Comparison of ENCODE assay signal across 9 cellular contexts in genomic region chr6:85923013-85923430, GRCh38.
A peak's percentile ranks its signal among the peaks of the same experiment; 100 is the strongest.
DNase-seq lines count a peak whose midpoint lies in the region; ATAC-seq and TF ChIP-seq lines count a peak whose summit lies in the region.
"Had no signal": no experiment of that assay in that cellular context is flagged by ENCODE, and none has a peak within 500 bp of the region (broad histone marks: within the 10 kb centered on the region; RNA-seq: fewer than 3 reads in every experiment).

No MANE protein-coding gene starts in this region.

- no peaks in the 10 kb centered on the region for H3K36me3 ChIP-seq in thyroid gland
- H3K36me3 ChIP-seq: BLaER1 treated with 17β-estradiol and CSF1 and Interleukin-3, amounts not matched to agents 10 nM and 100 nM had no signal

- DNase-seq in NCI-H2081 (lab: John Stamatoyannopoulos, UW) (peak; percentile 27 to 36), NCI-H2081 treated with DMSO at 0.1 percent for 48 hours (lab: John Stamatoyannopoulos, UW) (no peak), NCI-H524 (lab: John Stamatoyannopoulos, UW) (peak; percentile 66 to 78), astrocyte of the cerebellum (ENCODE audit: low read depth) (peak; percentile 23), inferior parietal cortex (ENCODE audit: extremely low spot score) (peak; percentile 84), thyroid gland (peak; percentile 35 to 37)

- no peaks in the 10 kb centered on the region for H3K9me3 ChIP-seq in thyroid gland
- H3K9me3 ChIP-seq: BLaER1 treated with 17β-estradiol and CSF1 and Interleukin-3, amounts not matched to agents 10 nM and 100 nM had no signal

- no peaks in the 10 kb centered on the region for H3K27me3 ChIP-seq in thyroid gland
- H3K27me3 ChIP-seq: BLaER1 treated with 17β-estradiol and CSF1 and Interleukin-3, amounts not matched to agents 10 nM and 100 nM had no signal

- intact Hi-C loops in thyroid gland (cut with DNase I), result loop anchor here (10.0 kb wide), 1 partner anchor 932 kb away; no protein-coding TSS in a partner anchor

- peak overlapping the region in 2 of 3 donors; percentile 53 to 57 for H3K27ac ChIP-seq in thyroid gland
- H3K27ac ChIP-seq: BLaER1 treated with 17β-estradiol and CSF1 and Interleukin-3, amounts not matched to agents 10 nM and 100 nM had no signal

- TF ChIP-seq POLR2A in thyroid gland (IDR thresholded peaks at IDR 0.05), result no peak

- ATAC-seq in GM19468 (IDR thresholded peaks at IDR 0.05; ENCODE audit: extremely low read depth, unreplicated experiment) (peak; percentile 90), HG03432 (IDR thresholded peaks at IDR 0.05; ENCODE audit: unreplicated experiment) (peak; percentile 95)

- WGBS in thyroid gland, 2 donors, result 8 to 13% methylated on average over 2 of the region's 2 CpGs

- H3K4me3 ChIP-seq in astrocyte of the cerebellum (ENCODE audit: low read depth, low read length) (no peak overlapping the region), thyroid gland (replicated peaks in 1 of 3) (no peak overlapping the region)
- H3K4me3 ChIP-seq: BLaER1 treated with 17β-estradiol and CSF1 and Interleukin-3, amounts not matched to agents 10 nM and 100 nM had no signal

- in situ Hi-C loops in astrocyte of the cerebellum (cut with HindIII; ENCODE audit: low sequenced_read_pairs), result no loop called here

- peak; percentile 68 for TF ChIP-seq CTCF in astrocyte of the cerebellum (IDR thresholded peaks at IDR 0.05; ENCODE audit: low read depth, low read length, missing control alignments)
- peak; percentile 27 to 92 (median 72) for TF ChIP-seq CTCF in thyroid gland (IDR thresholded peaks at IDR 0.05)

- H3K4me1 ChIP-seq in thyroid gland, result peaks cover 15 to 20% of the 10 kb centered on the region in 2 donors
- H3K4me1 ChIP-seq: BLaER1 treated with 17β-estradiol and CSF1 and Interleukin-3, amounts not matched to agents 10 nM and 100 nM had no signal
